Comparison of ENCODE assay signal across 1 cellular context in the genomic region with DNA sequence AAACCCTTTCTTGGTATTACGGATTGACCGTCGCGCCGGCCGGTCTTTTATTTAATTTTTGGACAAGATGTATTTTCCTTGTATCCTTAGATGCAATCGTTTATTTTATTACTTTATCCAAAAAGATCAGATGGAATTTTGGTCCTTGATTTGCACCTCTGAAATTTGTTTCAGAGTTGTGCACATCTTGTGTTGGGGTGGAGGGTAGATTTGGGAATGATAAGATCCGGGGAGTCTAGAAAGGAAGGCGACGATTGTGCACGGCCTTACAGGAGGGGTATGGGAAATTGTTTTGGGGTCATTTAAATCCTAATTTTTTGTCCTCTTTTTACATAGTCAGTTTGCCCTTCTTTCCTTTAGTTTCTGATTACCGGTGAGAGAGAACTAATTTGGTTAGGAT.
TF ChIP-seq lines count a peak whose summit lies in the region.

No MANE protein-coding gene starts in this region.

TF ChIP-seq in H1, 55 proteins besides CTCF, POLR2A, EP300 and RAD21:
- TF ChIP-seq TAF1 (IDR thresholded peaks at IDR 0.05; ENCODE audit: low read depth, low read length) (0 out of 2 replicates have a peak, but pooled peaks have one; percentile 7), SP2 (IDR thresholded peaks at IDR 0.05; ENCODE audit: low read length) (no peak), EGR1 (IDR thresholded peaks at IDR 0.05; ENCODE audit: borderline replicate concordance, low read depth, low read length) (no peak)
